In the genomic region with DNA sequence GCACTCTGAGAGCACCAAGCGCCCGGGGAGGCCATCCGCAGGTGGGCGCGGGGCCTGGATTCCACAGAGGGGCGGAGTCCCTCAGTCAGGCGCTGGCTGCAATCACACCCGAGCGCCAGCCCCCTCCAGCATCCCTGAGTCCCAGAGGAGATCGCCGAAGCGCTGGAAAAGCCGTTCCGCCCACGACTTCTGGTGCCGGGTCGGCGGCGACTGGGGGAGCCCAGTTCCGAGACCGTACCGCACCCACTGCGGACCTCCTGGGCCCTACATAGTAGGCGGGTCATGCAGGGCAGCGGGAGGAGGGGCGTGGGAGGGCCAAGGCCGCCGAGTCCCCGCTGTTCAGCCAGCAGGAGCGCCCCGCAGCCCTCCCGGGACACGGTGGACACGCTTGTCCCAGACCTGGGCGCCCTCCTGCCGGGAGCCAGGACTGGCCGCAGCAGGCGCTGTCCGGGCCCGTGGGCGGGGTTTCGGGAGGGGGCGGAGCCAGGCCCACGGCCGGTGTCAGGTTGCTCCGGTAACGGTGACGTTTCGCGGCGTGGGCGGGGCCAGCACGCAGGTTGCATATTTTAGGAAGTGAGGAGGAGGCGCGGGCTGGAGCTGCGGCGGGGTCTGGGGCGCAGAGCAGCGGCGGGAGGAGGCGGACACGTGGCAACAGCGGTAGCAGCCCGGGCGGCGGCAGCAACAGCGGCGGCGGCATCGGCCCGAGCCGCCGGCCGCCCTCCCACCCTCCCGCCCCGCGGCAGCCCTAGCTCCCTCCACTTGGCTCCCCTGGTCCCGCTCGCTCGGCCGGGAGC, we compare ENCODE assay signal across 8 cellular contexts. TPM values are rescaled to one million over a fixed set of nuclear protein-coding genes. Genes with fewer than 3 reads are reported as not detected.
DNase-seq lines count a peak whose midpoint lies in the region; ATAC-seq, FAIRE-seq and TF ChIP-seq lines count a peak whose summit lies in the region.

A gene (plus strand): TSS at position 594 of the 794 bp plus-strand sequence. CDS start 268 bp downstream, outside the sequence.

- DNase-seq in GM18507 (ENCODE audit: extremely low spot score, insufficient read length, low read depth) (peak; percentile 92), NCI-H187 treated with DMSO at 0.1 percent for 48 hours (lab: John Stamatoyannopoulos, UW) (peak; percentile 51), T-helper 2 cell (peak; percentile 95 to 97 (median 96)), left ventricle myocardium superior (peak; percentile 99), psoas muscle (peak; percentile 98)

- peaks cover 49% of the 10 kb centered on the region for H3K4me1 ChIP-seq in psoas muscle
- H3K4me1 ChIP-seq in urinary bladder (ENCODE audit: insufficient read depth): peaks cover 7% of the 10 kb centered on the region

- peak; percentile 86 for FAIRE-seq in GM18507 (lab: Jason Lieb, UNC)

- peak within 1 kb of the TSS; percentile 81 for H3K4me3 ChIP-seq in psoas muscle
- H3K4me3 ChIP-seq in urinary bladder (ENCODE audit: low read depth, low read length): peak within 1 kb of the TSS; percentile 95

- H3K27ac ChIP-seq in angular gyrus (ENCODE audit: low read depth, low read length) (peak within 1 kb of the TSS; percentile 88), psoas muscle (peak within 1 kb of the TSS; percentile 89), urinary bladder (ENCODE audit: low read depth) (peak within 1 kb of the TSS; percentile 94)

- no peaks in the 10 kb centered on the region for H3K9me3 ChIP-seq in psoas muscle

- ATAC-seq in HG02973 (IDR thresholded peaks at IDR 0.05; ENCODE audit: unreplicated experiment) (peak; percentile 57), left ventricle myocardium superior (peak; percentile 82), psoas muscle (peak; percentile 76 to 88 (median 80))

- no peak for TF ChIP-seq CTCF in psoas muscle (IDR thresholded peaks at IDR 0.05)

- intact Hi-C loops in left ventricle myocardium superior (cut with micrococcal nuclease): no loop called here
- intact Hi-C loops in psoas muscle (cut with DNase I): loop anchor here in 1 of 2 donors (5.0 kb wide), 1 partner anchor 114 kb away; no protein-coding TSS in a partner anchor

- H3K27me3 ChIP-seq in psoas muscle (ENCODE audit: insufficient read depth in 3 of 3, low read length in 2 of 3): no peaks in the 10 kb centered on the region

- 0 to 2% (median 1%) methylated on average over 69 to 81 of the region's 81 CpGs for WGBS in psoas muscle, 3 donors
- WGBS in urinary bladder: under 1% methylated on average over 81 of the region's 81 CpGs

- no peaks in the 10 kb centered on the region for H3K36me3 ChIP-seq in psoas muscle (ENCODE audit: insufficient read depth in 1 of 2, low read depth in 1 of 2)
- no peaks in the 10 kb centered on the region for H3K36me3 ChIP-seq in urinary bladder (ENCODE audit: insufficient read depth)

RNA-seq across cellular contexts. Expression of the gene that starts here (rescaled TPM):
- 269 TPM for total RNA-seq in left ventricle myocardium superior
- 100 to 1,000 TPM in 2 of 4 donors, 10 to 100 TPM in 2; 66.1 to 342 (median 150) TPM for total RNA-seq in psoas muscle
- polyA plus RNA-seq in psoas muscle: 100 to 1,000 TPM; 126 to 440 (median 309) TPM
- 63.6 TPM for total RNA-seq in urinary bladder
- polyA plus RNA-seq in urinary bladder: 230 TPM

Comparison
In these comparisons a context has a peak if more than half of its experiments do, and no peak if none do; other contexts are left out.
1. Peak in every context shown above with its lines: DNase-seq, ATAC-seq, H3K4me3 ChIP-seq and H3K27ac ChIP-seq.